In the genomic region with DNA sequence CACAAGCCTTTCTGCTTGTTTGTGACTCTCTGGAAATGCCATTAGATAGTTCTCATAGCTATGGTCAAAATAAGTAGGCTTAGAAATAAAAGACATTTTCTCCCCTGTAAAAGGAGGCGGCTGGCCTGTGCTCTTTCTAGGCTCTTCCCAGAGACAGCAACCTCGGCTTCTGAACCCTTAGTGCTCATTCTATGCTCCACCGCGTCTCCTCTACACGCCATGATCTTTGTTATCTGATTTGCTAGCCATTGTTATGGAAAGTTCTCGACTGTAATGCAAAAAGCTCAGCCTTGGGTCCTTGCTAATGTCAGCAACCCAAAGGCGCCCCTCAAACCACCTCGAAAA, we compare ENCODE assay signal across 1 cellular context.
TF ChIP-seq lines count a peak whose summit lies in the region.

No MANE protein-coding gene starts in this region.

TF ChIP-seq in K562, 482 proteins besides CTCF, POLR2A, EP300 and RAD21 (continued from another document):
- TF ChIP-seq, protein P1, sequence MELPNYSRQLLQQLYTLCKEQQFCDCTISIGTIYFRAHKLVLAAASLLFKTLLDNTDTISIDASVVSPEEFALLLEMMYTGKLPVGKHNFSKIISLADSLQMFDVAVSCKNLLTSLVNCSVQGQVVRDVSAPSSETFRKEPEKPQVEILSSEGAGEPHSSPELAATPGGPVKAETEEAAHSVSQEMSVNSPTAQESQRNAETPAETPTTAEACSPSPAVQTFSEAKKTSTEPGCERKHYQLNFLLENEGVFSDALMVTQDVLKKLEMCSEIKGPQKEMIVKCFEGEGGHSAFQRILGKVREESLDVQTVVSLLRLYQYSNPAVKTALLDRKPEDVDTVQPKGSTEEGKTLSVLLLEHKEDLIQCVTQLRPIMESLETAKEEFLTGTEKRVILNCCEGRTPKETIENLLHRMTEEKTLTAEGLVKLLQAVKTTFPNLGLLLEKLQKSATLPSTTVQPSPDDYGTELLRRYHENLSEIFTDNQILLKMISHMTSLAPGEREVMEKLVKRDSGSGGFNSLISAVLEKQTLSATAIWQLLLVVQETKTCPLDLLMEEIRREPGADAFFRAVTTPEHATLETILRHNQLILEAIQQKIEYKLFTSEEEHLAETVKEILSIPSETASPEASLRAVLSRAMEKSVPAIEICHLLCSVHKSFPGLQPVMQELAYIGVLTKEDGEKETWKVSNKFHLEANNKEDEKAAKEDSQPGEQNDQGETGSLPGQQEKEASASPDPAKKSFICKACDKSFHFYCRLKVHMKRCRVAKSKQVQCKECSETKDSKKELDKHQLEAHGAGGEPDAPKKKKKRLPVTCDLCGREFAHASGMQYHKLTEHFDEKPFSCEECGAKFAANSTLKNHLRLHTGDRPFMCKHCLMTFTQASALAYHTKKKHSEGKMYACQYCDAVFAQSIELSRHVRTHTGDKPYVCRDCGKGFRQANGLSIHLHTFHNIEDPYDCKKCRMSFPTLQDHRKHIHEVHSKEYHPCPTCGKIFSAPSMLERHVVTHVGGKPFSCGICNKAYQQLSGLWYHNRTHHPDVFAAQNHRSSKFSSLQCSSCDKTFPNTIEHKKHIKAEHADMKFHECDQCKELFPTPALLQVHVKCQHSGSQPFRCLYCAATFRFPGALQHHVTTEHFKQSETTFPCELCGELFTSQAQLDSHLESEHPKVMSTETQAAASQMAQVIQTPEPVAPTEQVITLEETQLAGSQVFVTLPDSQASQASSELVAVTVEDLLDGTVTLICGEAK (IDR thresholded peaks at IDR 0.05), result 0 out of 2 replicates have a peak, but pooled peaks have one; percentile 6
- TF ChIP-seq, protein P1 (CRISPR knock-in tag; IDR thresholded peaks at IDR 0.05), result no peak
- TF ChIP-seq E2F3 (CRISPR knock-in tag; IDR thresholded peaks at IDR 0.05) (no peak), NRF1 (conservative IDR thresholded peaks at IDR 0.05 in 1 of 2, IDR thresholded peaks at IDR 0.05 in 1 of 2) (no peak), ELF4 (CRISPR knock-in tag; IDR thresholded peaks at IDR 0.05) (0 out of 2 replicates have a peak, but pooled peaks have one; percentile 21), SOX6 (IDR thresholded peaks at IDR 0.05) (peak; percentile 94), ATF1 (CRISPR knock-in tag; IDR thresholded peaks at IDR 0.05) (no peak), ATF1 (tag; IDR thresholded peaks at IDR 0.05) (0 out of 2 replicates have a peak, but pooled peaks have one; percentile 16), MYC (IDR thresholded peaks at IDR 0.05; ENCODE audit: low read depth, low read length) (no peak), MYC (CRISPR knock-in tag; IDR thresholded peaks at IDR 0.05; ENCODE audit: borderline replicate concordance, low read depth) (0 out of 2 replicates have a peak, but pooled peaks have one; percentile 33), RHOXF2B (CRISPR knock-in tag; conservative IDR thresholded peaks at IDR 0.05) (0 out of 2 replicates have a peak, but pooled peaks have one; percentile 44), NFRKB (IDR thresholded peaks at IDR 0.05; ENCODE audit: low read depth) (peak; percentile 86), ARNT (IDR thresholded peaks at IDR 0.05) (no peak), TBP (optimal IDR thresholded peaks at IDR 0.05; ENCODE audit: low read depth, low read length) (no peak), CHCHD3 (CRISPR knock-in tag; IDR thresholded peaks at IDR 0.05) (no peak), BACH1 (tag; IDR thresholded peaks at IDR 0.05) (peak; percentile 28; the same call in 1 of the 2 replicates), NBN (IDR thresholded peaks at IDR 0.05; ENCODE audit: low read depth) (peak; percentile 20; the same call in 1 of the 2 replicates), ZNF444 (CRISPR knock-in tag; IDR thresholded peaks at IDR 0.05) (0 out of 2 replicates have a peak, but pooled peaks have one; percentile 35), ZNF507 (tag; conservative IDR thresholded peaks at IDR 0.05) (no peak), ASH1L (IDR thresholded peaks at IDR 0.05; ENCODE audit: borderline replicate concordance, low read depth, partially characterized antibody) (no peak), PHTF2 (CRISPR knock-in tag; IDR thresholded peaks at IDR 0.05) (0 out of 2 replicates have a peak, but pooled peaks have one; percentile 3), BRD9 (IDR thresholded peaks at IDR 0.05; ENCODE audit: low read depth, partially characterized antibody) (peak; percentile 58)
- TF ChIP-seq, protein P2, sequence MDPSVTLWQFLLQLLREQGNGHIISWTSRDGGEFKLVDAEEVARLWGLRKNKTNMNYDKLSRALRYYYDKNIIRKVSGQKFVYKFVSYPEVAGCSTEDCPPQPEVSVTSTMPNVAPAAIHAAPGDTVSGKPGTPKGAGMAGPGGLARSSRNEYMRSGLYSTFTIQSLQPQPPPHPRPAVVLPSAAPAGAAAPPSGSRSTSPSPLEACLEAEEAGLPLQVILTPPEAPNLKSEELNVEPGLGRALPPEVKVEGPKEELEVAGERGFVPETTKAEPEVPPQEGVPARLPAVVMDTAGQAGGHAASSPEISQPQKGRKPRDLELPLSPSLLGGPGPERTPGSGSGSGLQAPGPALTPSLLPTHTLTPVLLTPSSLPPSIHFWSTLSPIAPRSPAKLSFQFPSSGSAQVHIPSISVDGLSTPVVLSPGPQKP (CRISPR knock-in tag; IDR thresholded peaks at IDR 0.05), result no peak
- TF ChIP-seq, protein P3, sequence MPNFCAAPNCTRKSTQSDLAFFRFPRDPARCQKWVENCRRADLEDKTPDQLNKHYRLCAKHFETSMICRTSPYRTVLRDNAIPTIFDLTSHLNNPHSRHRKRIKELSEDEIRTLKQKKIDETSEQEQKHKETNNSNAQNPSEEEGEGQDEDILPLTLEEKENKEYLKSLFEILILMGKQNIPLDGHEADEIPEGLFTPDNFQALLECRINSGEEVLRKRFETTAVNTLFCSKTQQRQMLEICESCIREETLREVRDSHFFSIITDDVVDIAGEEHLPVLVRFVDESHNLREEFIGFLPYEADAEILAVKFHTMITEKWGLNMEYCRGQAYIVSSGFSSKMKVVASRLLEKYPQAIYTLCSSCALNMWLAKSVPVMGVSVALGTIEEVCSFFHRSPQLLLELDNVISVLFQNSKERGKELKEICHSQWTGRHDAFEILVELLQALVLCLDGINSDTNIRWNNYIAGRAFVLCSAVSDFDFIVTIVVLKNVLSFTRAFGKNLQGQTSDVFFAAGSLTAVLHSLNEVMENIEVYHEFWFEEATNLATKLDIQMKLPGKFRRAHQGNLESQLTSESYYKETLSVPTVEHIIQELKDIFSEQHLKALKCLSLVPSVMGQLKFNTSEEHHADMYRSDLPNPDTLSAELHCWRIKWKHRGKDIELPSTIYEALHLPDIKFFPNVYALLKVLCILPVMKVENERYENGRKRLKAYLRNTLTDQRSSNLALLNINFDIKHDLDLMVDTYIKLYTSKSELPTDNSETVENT (CRISPR knock-in tag; IDR thresholded peaks at IDR 0.05), result no peak
- TF ChIP-seq, protein P4, sequence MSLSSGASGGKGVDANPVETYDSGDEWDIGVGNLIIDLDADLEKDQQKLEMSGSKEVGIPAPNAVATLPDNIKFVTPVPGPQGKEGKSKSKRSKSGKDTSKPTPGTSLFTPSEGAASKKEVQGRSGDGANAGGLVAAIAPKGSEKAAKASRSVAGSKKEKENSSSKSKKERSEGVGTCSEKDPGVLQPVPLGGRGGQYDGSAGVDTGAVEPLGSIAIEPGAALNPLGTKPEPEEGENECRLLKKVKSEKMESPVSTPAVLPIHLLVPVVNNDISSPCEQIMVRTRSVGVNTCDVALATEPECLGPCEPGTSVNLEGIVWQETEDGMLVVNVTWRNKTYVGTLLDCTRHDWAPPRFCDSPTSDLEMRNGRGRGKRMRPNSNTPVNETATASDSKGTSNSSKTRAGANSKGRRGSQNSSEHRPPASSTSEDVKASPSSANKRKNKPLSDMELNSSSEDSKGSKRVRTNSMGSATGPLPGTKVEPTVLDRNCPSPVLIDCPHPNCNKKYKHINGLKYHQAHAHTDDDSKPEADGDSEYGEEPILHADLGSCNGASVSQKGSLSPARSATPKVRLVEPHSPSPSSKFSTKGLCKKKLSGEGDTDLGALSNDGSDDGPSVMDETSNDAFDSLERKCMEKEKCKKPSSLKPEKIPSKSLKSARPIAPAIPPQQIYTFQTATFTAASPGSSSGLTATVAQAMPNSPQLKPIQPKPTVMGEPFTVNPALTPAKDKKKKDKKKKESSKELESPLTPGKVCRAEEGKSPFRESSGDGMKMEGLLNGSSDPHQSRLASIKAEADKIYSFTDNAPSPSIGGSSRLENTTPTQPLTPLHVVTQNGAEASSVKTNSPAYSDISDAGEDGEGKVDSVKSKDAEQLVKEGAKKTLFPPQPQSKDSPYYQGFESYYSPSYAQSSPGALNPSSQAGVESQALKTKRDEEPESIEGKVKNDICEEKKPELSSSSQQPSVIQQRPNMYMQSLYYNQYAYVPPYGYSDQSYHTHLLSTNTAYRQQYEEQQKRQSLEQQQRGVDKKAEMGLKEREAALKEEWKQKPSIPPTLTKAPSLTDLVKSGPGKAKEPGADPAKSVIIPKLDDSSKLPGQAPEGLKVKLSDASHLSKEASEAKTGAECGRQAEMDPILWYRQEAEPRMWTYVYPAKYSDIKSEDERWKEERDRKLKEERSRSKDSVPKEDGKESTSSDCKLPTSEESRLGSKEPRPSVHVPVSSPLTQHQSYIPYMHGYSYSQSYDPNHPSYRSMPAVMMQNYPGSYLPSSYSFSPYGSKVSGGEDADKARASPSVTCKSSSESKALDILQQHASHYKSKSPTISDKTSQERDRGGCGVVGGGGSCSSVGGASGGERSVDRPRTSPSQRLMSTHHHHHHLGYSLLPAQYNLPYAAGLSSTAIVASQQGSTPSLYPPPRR (CRISPR knock-in tag; IDR thresholded peaks at IDR 0.05; ENCODE audit: borderline replicate concordance), result no peak
- TF ChIP-seq, protein P5, sequence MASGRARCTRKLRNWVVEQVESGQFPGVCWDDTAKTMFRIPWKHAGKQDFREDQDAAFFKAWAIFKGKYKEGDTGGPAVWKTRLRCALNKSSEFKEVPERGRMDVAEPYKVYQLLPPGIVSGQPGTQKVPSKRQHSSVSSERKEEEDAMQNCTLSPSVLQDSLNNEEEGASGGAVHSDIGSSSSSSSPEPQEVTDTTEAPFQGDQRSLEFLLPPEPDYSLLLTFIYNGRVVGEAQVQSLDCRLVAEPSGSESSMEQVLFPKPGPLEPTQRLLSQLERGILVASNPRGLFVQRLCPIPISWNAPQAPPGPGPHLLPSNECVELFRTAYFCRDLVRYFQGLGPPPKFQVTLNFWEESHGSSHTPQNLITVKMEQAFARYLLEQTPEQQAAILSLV (tag; IDR thresholded peaks at IDR 0.05), result no peak
- TF ChIP-seq, protein P6, sequence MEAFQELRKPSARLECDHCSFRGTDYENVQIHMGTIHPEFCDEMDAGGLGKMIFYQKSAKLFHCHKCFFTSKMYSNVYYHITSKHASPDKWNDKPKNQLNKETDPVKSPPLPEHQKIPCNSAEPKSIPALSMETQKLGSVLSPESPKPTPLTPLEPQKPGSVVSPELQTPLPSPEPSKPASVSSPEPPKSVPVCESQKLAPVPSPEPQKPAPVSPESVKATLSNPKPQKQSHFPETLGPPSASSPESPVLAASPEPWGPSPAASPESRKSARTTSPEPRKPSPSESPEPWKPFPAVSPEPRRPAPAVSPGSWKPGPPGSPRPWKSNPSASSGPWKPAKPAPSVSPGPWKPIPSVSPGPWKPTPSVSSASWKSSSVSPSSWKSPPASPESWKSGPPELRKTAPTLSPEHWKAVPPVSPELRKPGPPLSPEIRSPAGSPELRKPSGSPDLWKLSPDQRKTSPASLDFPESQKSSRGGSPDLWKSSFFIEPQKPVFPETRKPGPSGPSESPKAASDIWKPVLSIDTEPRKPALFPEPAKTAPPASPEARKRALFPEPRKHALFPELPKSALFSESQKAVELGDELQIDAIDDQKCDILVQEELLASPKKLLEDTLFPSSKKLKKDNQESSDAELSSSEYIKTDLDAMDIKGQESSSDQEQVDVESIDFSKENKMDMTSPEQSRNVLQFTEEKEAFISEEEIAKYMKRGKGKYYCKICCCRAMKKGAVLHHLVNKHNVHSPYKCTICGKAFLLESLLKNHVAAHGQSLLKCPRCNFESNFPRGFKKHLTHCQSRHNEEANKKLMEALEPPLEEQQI (IDR thresholded peaks at IDR 0.05), result no peak
- TF ChIP-seq, protein P7, sequence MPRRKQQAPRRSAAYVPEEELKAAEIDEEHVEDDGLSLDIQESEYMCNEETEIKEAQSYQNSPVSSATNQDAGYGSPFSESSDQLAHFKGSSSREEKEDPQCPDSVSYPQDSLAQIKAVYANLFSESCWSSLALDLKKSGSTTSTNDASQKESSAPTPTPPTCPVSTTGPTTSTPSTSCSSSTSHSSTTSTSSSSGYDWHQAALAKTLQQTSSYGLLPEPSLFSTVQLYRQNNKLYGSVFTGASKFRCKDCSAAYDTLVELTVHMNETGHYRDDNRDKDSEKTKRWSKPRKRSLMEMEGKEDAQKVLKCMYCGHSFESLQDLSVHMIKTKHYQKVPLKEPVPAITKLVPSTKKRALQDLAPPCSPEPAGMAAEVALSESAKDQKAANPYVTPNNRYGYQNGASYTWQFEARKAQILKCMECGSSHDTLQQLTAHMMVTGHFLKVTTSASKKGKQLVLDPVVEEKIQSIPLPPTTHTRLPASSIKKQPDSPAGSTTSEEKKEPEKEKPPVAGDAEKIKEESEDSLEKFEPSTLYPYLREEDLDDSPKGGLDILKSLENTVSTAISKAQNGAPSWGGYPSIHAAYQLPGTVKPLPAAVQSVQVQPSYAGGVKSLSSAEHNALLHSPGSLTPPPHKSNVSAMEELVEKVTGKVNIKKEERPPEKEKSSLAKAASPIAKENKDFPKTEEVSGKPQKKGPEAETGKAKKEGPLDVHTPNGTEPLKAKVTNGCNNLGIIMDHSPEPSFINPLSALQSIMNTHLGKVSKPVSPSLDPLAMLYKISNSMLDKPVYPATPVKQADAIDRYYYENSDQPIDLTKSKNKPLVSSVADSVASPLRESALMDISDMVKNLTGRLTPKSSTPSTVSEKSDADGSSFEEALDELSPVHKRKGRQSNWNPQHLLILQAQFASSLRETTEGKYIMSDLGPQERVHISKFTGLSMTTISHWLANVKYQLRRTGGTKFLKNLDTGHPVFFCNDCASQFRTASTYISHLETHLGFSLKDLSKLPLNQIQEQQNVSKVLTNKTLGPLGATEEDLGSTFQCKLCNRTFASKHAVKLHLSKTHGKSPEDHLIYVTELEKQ (CRISPR knock-in tag; IDR thresholded peaks at IDR 0.05), result 0 out of 2 replicates have a peak, but pooled peaks have one; percentile 23
